In the genomic region with DNA sequence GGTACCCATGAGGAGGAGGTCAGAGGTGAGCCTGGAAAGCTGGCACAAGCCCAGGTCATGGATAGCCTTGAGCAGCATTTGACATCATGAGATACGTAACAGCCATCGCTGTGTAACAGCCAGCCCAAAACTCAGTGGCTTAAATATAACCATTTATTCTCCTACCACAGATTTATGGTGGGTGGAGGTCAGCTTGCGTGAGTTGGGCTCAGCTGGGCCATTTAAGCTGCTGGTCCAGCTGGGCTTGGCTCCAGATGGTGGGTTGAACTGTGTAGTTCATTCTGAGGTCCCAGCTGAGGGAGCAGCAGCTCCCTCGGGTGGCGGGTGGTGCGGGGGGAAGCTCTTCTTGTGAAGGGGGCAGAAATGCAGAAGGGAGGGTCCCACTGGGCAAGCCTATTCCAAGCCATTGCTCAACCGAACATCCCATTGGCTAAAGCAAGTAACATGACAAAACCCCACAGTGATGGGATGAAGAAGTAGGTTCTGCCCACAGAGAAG, we compare ENCODE assay signal across 20 cellular contexts.
DNase-seq lines count a peak whose midpoint lies in the region; ATAC-seq, FAIRE-seq and TF ChIP-seq lines count a peak whose summit lies in the region.
"Had no signal": no experiment of that assay in that cellular context is flagged by ENCODE, and none has a peak within 500 bp of the region (broad histone marks: within the 10 kb centered on the region; RNA-seq: fewer than 3 reads in every experiment).

No MANE protein-coding gene starts in this region.

- H3K27me3 ChIP-seq in BLaER1, result no peaks in the 10 kb centered on the region
- H3K27me3 ChIP-seq in BLaER1 treated with 17β-estradiol and CSF1 and Interleukin-3, amounts not matched to agents 10 nM and 100 nM, result no peaks in the 10 kb centered on the region

- H3K9ac ChIP-seq in BLaER1, result no peak overlapping the region
- no peak overlapping the region for H3K9ac ChIP-seq in BLaER1 treated with 17β-estradiol and CSF1 and Interleukin-3, amounts not matched to agents 10 nM and 100 nM
- H3K9ac ChIP-seq in kidney (ENCODE audit: low read length in 2 of 2), result no peak overlapping the region
- H3K9ac ChIP-seq: KMS-11 had no signal

- H3K4me3 ChIP-seq in BLaER1, result no peak overlapping the region
- no peak overlapping the region for H3K4me3 ChIP-seq in BLaER1 treated with 17β-estradiol and CSF1 and Interleukin-3, amounts not matched to agents 10 nM and 100 nM
- H3K4me3 ChIP-seq in OCI-LY7 (ENCODE audit: low read depth, low read length, poor library complexity, severe bottlenecking), result no peak overlapping the region
- no peak overlapping the region for H3K4me3 ChIP-seq in kidney (ENCODE audit: low read length in 2 of 2)
- H3K4me3 ChIP-seq: GM23338, SJCRH30 had no signal

- no peak overlapping the region for H2AFZ ChIP-seq in OCI-LY7 (ENCODE audit: low read length)
- H2AFZ ChIP-seq: GM23338 had no signal

- no peaks in the 10 kb centered on the region for H3K79me2 ChIP-seq in OCI-LY7 (ENCODE audit: insufficient read depth, low read depth, low read length)

- DNase-seq in OCI-LY7 (ENCODE audit: low spot score) (no peak), kidney (peak; percentile 22), T-helper 2 cell (no peak)
- DNase-seq: Calu3; CD8-positive, alpha-beta T cell; GF-D8; IMR-90; NCI-H1694 treated with DMSO at 0.1 percent for 48 hours; NCI-H2081 treated with DMSO at 0.1 percent for 48 hours; NCI-H345; NK-92 treated with Interleukin-12 subunit alpha and Interleukin-12 subunit beta, amount 100 ng/mL, for 24 hours; T-cell had no signal

- peaks cover 28% of the 10 kb centered on the region for H3K4me1 ChIP-seq in BLaER1
- peaks cover 18 to 34% (median 25%) of the 10 kb centered on the region in 10 experiments for H3K4me1 ChIP-seq in BLaER1 treated with 17β-estradiol and CSF1 and Interleukin-3, amounts not matched to agents 10 nM and 100 nM
- peaks cover 3% of the 10 kb centered on the region for H3K4me1 ChIP-seq in OCI-LY7 (ENCODE audit: insufficient read depth, low read length, poor library complexity, severe bottlenecking)
- no peaks in the 10 kb centered on the region for H3K4me1 ChIP-seq in kidney (ENCODE audit: control insufficient read depth in 1 of 2, insufficient read depth in 1 of 2, low read depth in 1 of 2, low read length in 2 of 2)
- H3K4me1 ChIP-seq: SJCRH30 had no signal

- H3K27ac ChIP-seq in BLaER1, result no peak overlapping the region
- no peak overlapping the region; a peak in 1 of 22 replicates for H3K27ac ChIP-seq in BLaER1 treated with 17β-estradiol and CSF1 and Interleukin-3, amounts not matched to agents 10 nM and 100 nM
- H3K27ac ChIP-seq in OCI-LY7 (ENCODE audit: low read depth, low read length, poor library complexity, severe bottlenecking), result no peak overlapping the region
- no peak overlapping the region for H3K27ac ChIP-seq in kidney (ENCODE audit: low read depth in 2 of 2, low read length in 2 of 2)
- H3K27ac ChIP-seq: KMS-11, SJCRH30 had no signal

- BruUV-seq in OCI-LY7 (replicated peaks; lab: Mats Ljungman, UMichigan), result no TSS peak

- FAIRE-seq in kidney (lab: Jason Lieb, UNC), result no peak

- H3K9me3 ChIP-seq in BLaER1, result no peaks in the 10 kb centered on the region
- no peaks in the 10 kb centered on the region for H3K9me3 ChIP-seq in BLaER1 treated with 17β-estradiol and CSF1 and Interleukin-3, amounts not matched to agents 10 nM and 100 nM (replicated peaks in 1 of 11)
- no peaks in the 10 kb centered on the region for H3K9me3 ChIP-seq in OCI-LY7 (ENCODE audit: low read length)
- H3K9me3 ChIP-seq in kidney (ENCODE audit: control insufficient read depth in 1 of 2, low read length in 2 of 2), result no peaks in the 10 kb centered on the region
- H3K9me3 ChIP-seq: SJCRH30 had no signal

- H3K4me2 ChIP-seq in BLaER1 (peak overlapping the region; percentile 50), OCI-LY7 (ENCODE audit: low read length) (no peak overlapping the region)
- H3K4me2 ChIP-seq in BLaER1 treated with 17β-estradiol and CSF1 and Interleukin-3, amounts not matched to agents 10 nM and 100 nM, result peak overlapping the region; percentile 28 to 68 (median 50)
- H3K4me2 ChIP-seq: GM23338, KMS-11 had no signal

- TF ChIP-seq CTCF in OCI-LY7 (conservative IDR thresholded peaks at IDR 0.05; ENCODE audit: low read length) (0 out of 2 replicates have a peak, but pooled peaks have one; percentile 10), kidney (IDR thresholded peaks at IDR 0.05; ENCODE audit: borderline replicate concordance, extremely low read depth, insufficient read depth) (no peak)

- CTCF ChIA-PET in OCI-LY7 (lab: Charles Lee; ENCODE audit: unreplicated experiment), result no interaction called here

- intact Hi-C loops in OCI-LY7 (cut with micrococcal nuclease; ENCODE audit: unreplicated experiment), result no loop called here
- intact Hi-C loops in kidney (cut with DNase I), result no loop called here

- POLR2A ChIA-PET in OCI-LY7 (lab: Charles Lee), result no interaction called here

- ATAC-seq in esophagus mucosa (no peak), HG03045 (IDR thresholded peaks at IDR 0.05; ENCODE audit: unreplicated experiment) (no peak)
- ATAC-seq: CD8-positive, alpha-beta T cell; Panc1; T-cell had no signal

- H3K36me3 ChIP-seq in BLaER1, result no peaks in the 10 kb centered on the region
- H3K36me3 ChIP-seq in BLaER1 treated with 17β-estradiol and CSF1 and Interleukin-3, amounts not matched to agents 10 nM and 100 nM, result no peaks in the 10 kb centered on the region
- no peaks in the 10 kb centered on the region for H3K36me3 ChIP-seq in OCI-LY7 (ENCODE audit: insufficient read depth, low read length)
- no peaks in the 10 kb centered on the region for H3K36me3 ChIP-seq in kidney (ENCODE audit: control insufficient read depth in 1 of 2, insufficient read depth in 2 of 2, low read length in 2 of 2)
- H3K36me3 ChIP-seq: SJCRH30 had no signal

- H4K20me1 ChIP-seq in BLaER1, result no peaks in the 10 kb centered on the region
- H4K20me1 ChIP-seq in BLaER1 treated with 17β-estradiol and CSF1 and Interleukin-3, amounts not matched to agents 10 nM and 100 nM, result peaks cover 0 to 6% (median 0%) of the 10 kb centered on the region in 11 experiments; a peak in 1 of 22 replicates
- H4K20me1 ChIP-seq in OCI-LY7 (ENCODE audit: insufficient read depth, low read length), result no peaks in the 10 kb centered on the region

- H3K9me2 ChIP-seq in OCI-LY7 (ENCODE audit: insufficient read depth, low read length), result no peaks in the 10 kb centered on the region
